Comparison of ENCODE assay signal across 8 cellular contexts in genomic region chr2:70142590-70143313, GRCh38. TPM values are rescaled to one million over a fixed set of nuclear protein-coding genes. Genes with fewer than 3 reads are reported as not detected.
A peak's percentile ranks its signal among the peaks of the same experiment; 100 is the strongest.
DNase-seq lines count a peak whose midpoint lies in the region; ATAC-seq and TF ChIP-seq lines count a peak whose summit lies in the region.

No MANE protein-coding gene starts in this region.

- peak; percentile 87 for TF ChIP-seq CTCF in CD14-positive monocyte (IDR thresholded peaks at IDR 0.05)
- TF ChIP-seq CTCF in coronary artery (IDR thresholded peaks at IDR 0.05): peak; percentile 96

- peaks cover 33% of the 10 kb centered on the region for H3K4me1 Mint-ChIP-seq in CD14-positive monocyte

- H3K9me3 Mint-ChIP-seq in CD14-positive monocyte: peaks cover 0 to 2% (median 0%) of the 10 kb centered on the region in 7 donors

- H3K36me3 Mint-ChIP-seq in CD14-positive monocyte: no peaks in the 10 kb centered on the region

- peak overlapping the region; percentile 99 to 100 for H3K27ac ChIP-seq in coronary artery

- peak overlapping the region; percentile 94 to 100 (median 99) for H3K27ac Mint-ChIP-seq in CD14-positive monocyte

- H3K27me3 Mint-ChIP-seq in CD14-positive monocyte (ENCODE audit: low read depth in 3 of 3): peaks cover 0 to 5% (median 1%) of the 10 kb centered on the region in 3 donors

- peak overlapping the region; percentile 88 for H3K4me3 ChIP-seq in coronary artery

- peak overlapping the region; percentile 77 to 89 for H3K4me3 Mint-ChIP-seq in CD14-positive monocyte

- ATAC-seq in GM19328 (IDR thresholded peaks at IDR 0.05; ENCODE audit: unreplicated experiment): peak; percentile 71
- peak; percentile 65 for ATAC-seq in HG03469 (IDR thresholded peaks at IDR 0.05; ENCODE audit: unreplicated experiment)
- ATAC-seq in left lobe of liver: peak; percentile 77

- intact Hi-C loops in CD14-positive monocyte (cut with micrococcal nuclease): loop anchor here (1.0 to 5.0 kb wide), 4 partner anchors 56 to 228 kb away; partner anchors contain the start of genes MXD1 (in 1 of the 2) and PCBP1 (in 1 of the 2)

- DNase-seq in CD14-positive monocyte (ENCODE audit: low spot score) (peak; percentile 100), NCI-H524 treated with DMSO at 0.1 percent for 48 hours (lab: John Stamatoyannopoulos, UW) (peak; percentile 88), coronary artery (ENCODE audit: low spot score) (peak; percentile 100), left lobe of liver (ENCODE audit: low spot score) (peak; percentile 99)
- DNase-seq in activated CD4-positive, alpha-beta T cell treated with anti-CD3 and anti-CD28 coated beads for 48 hours: peak; percentile 100
- DNase-seq in stimulated activated CD4-positive, alpha-beta T cell treated with anti-CD3 and anti-CD28 coated beads, Interleukin-2, amount 100 ng/mL, for 24 hours: peak; percentile 99 to 100

RNA-seq across cellular contexts. Expression of gene C2orf42, which starts 48.1 kb away (rescaled TPM):
- polyA plus RNA-seq in CD14-positive monocyte: 1 to 10 TPM; 3.0 to 4.0 TPM
- 19.1 TPM for total RNA-seq in left lobe of liver

RNA-seq across cellular contexts. Expression of gene PCBP1, which starts 55.5 kb away (rescaled TPM):
- 100 to 1,000 TPM; 178 to 194 TPM for polyA plus RNA-seq in CD14-positive monocyte
- 161 TPM for total RNA-seq in left lobe of liver

Comparison
In these comparisons a context has a peak if more than half of its experiments do, and no peak if none do; other contexts are left out.
1. Peak in every context shown above with its lines: DNase-seq, ATAC-seq, H3K4me3 ChIP-seq and H3K27ac ChIP-seq.